11 cellular contexts compared by ENCODE assay signal in the genomic region with DNA sequence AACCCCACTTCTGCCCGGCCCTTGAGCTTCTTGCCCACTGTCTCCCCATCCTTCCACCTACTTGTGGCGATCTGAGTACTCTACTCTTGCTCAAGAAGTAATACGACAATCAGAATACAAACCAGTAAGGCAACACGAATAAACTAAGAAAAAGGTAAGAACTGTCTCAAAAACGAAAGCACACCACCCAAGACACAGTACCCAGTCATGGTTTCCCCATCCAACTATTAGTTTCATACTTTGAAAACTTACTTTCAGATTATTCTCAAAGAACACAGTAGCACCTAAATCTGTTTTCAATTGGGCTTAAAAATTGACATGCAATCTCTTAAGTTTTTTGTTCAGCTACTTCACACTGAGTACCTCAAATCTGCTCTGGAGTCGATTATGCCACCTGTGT. TPM values are rescaled to one million over a fixed set of nuclear protein-coding genes. Genes with fewer than 3 reads are reported as not detected.
DNase-seq lines count a peak whose midpoint lies in the region; ATAC-seq lines count a peak whose summit lies in the region.
"Had no signal": no experiment of that assay in that cellular context is flagged by ENCODE, and none has a peak within 500 bp of the region (broad histone marks: within the 10 kb centered on the region; RNA-seq: fewer than 3 reads in every experiment).

No MANE protein-coding gene starts in this region.

- POLR2A ChIA-PET in activated CD4-positive, alpha-beta memory T cell treated with anti-CD3 and anti-CD28 coated beads, Interleukin-2, amount 10 ng/mL, durations not matched to agents 7 days and 5 days (lab: Charles Lee): interaction anchor here (0.6 kb wide), 1 partner anchor 11 kb away, joined by 3 read pairs; no protein-coding TSS in a partner anchor

- peak overlapping the region; percentile 57 for H3K27ac Mint-ChIP-seq in stimulated activated naive CD8-positive, alpha-beta T cell treated with anti-CD3 and anti-CD28 coated beads, Interleukin-15, Interleukin-2, amounts not matched to agents 100 ng/mL and 50 ng/mL, for 24 hours
- peak overlapping the region; percentile 37 for H3K27ac Mint-ChIP-seq in activated CD4-positive, alpha-beta memory T cell treated with anti-CD3 and anti-CD28 coated beads, Interleukin-2, amount 10 ng/mL, durations not matched to agents 7 days and 5 days
- H3K27ac Mint-ChIP-seq in memory B cell: peak overlapping the region; percentile 68

- H3K4me3 Mint-ChIP-seq in stimulated activated naive CD8-positive, alpha-beta T cell treated with anti-CD3 and anti-CD28 coated beads, Interleukin-15, Interleukin-2, amounts not matched to agents 100 ng/mL and 50 ng/mL, for 24 hours: no peak overlapping the region
- no peak overlapping the region for H3K4me3 Mint-ChIP-seq in activated CD4-positive, alpha-beta memory T cell treated with anti-CD3 and anti-CD28 coated beads, Interleukin-2, amount 10 ng/mL, durations not matched to agents 7 days and 5 days
- no peak overlapping the region for H3K4me3 Mint-ChIP-seq in memory B cell

- DNase-seq in stimulated activated naive CD8-positive, alpha-beta T cell treated with anti-CD3 and anti-CD28 coated beads, Interleukin-15, Interleukin-2, amounts not matched to agents 100 U/mL and 50 U/mL, for 24 hours: no peak
- DNase-seq in activated CD4-positive, alpha-beta memory T cell treated with anti-CD3 and anti-CD28 coated beads, Interleukin-2, amount 10 ng/mL, durations not matched to agents 7 days and 5 days: no peak
- DNase-seq in memory B cell (ENCODE audit: low spot score in 2 of 2): no peak
- no peak for DNase-seq in glomerular visceral epithelial cell (ENCODE audit: extremely low spot score)
- no peak for DNase-seq in GOT3 (lab: John Stamatoyannopoulos, UW)
- DNase-seq in NCI-H1105 treated with DMSO at 0.1 percent for 48 hours (lab: John Stamatoyannopoulos, UW): no peak
- DNase-seq: activated CD4-positive, alpha-beta T cell treated with anti-CD3 and anti-CD28 coated beads, Interleukin-2, amount 50 U/mL, for 48 hours; stimulated activated CD4-positive, alpha-beta T cell treated with anti-CD3 and anti-CD28 coated beads, Interleukin-1b, Interleukin-23, amount 100 ng/mL, for 48 hours; uterus had no signal

- no peak for ATAC-seq in stimulated activated naive CD8-positive, alpha-beta T cell treated with anti-CD3 and anti-CD28 coated beads, Interleukin-15, Interleukin-2, amounts not matched to agents 100 U/mL and 50 U/mL, for 24 hours
- ATAC-seq in memory B cell (ENCODE audit: low read depth): no peak
- no peak for ATAC-seq in HG03432 (IDR thresholded peaks at IDR 0.05; ENCODE audit: unreplicated experiment)

- no peaks in the 10 kb centered on the region for H3K9me3 Mint-ChIP-seq in stimulated activated naive CD8-positive, alpha-beta T cell treated with anti-CD3 and anti-CD28 coated beads, Interleukin-15, Interleukin-2, amounts not matched to agents 100 ng/mL and 50 ng/mL, for 24 hours
- no peaks in the 10 kb centered on the region for H3K9me3 Mint-ChIP-seq in activated CD4-positive, alpha-beta memory T cell treated with anti-CD3 and anti-CD28 coated beads, Interleukin-2, amount 10 ng/mL, durations not matched to agents 7 days and 5 days
- no peaks in the 10 kb centered on the region for H3K9me3 Mint-ChIP-seq in memory B cell

- H3K27me3 Mint-ChIP-seq in stimulated activated naive CD8-positive, alpha-beta T cell treated with anti-CD3 and anti-CD28 coated beads, Interleukin-15, Interleukin-2, amounts not matched to agents 100 ng/mL and 50 ng/mL, for 24 hours: no peaks in the 10 kb centered on the region
- no peaks in the 10 kb centered on the region for H3K27me3 Mint-ChIP-seq in activated CD4-positive, alpha-beta memory T cell treated with anti-CD3 and anti-CD28 coated beads, Interleukin-2, amount 10 ng/mL, durations not matched to agents 7 days and 5 days
- H3K27me3 Mint-ChIP-seq in memory B cell: no peaks in the 10 kb centered on the region

- H3K4me1 Mint-ChIP-seq in stimulated activated naive CD8-positive, alpha-beta T cell treated with anti-CD3 and anti-CD28 coated beads, Interleukin-15, Interleukin-2, amounts not matched to agents 100 ng/mL and 50 ng/mL, for 24 hours (ENCODE audit: low read depth): peaks cover 19% of the 10 kb centered on the region
- H3K4me1 Mint-ChIP-seq in activated CD4-positive, alpha-beta memory T cell treated with anti-CD3 and anti-CD28 coated beads, Interleukin-2, amount 10 ng/mL, durations not matched to agents 7 days and 5 days: peaks cover 13% of the 10 kb centered on the region
- H3K4me1 Mint-ChIP-seq in memory B cell: no peaks in the 10 kb centered on the region

- H3K36me3 Mint-ChIP-seq in stimulated activated naive CD8-positive, alpha-beta T cell treated with anti-CD3 and anti-CD28 coated beads, Interleukin-15, Interleukin-2, amounts not matched to agents 100 ng/mL and 50 ng/mL, for 24 hours (ENCODE audit: low read depth): peaks cover 82% of the 10 kb centered on the region
- peaks cover 59% of the 10 kb centered on the region for H3K36me3 Mint-ChIP-seq in activated CD4-positive, alpha-beta memory T cell treated with anti-CD3 and anti-CD28 coated beads, Interleukin-2, amount 10 ng/mL, durations not matched to agents 7 days and 5 days (ENCODE audit: low read depth)
- H3K36me3 Mint-ChIP-seq in memory B cell: peaks cover 16% of the 10 kb centered on the region

- CTCF ChIA-PET in activated CD4-positive, alpha-beta memory T cell treated with anti-CD3 and anti-CD28 coated beads, Interleukin-2, amount 10 ng/mL, durations not matched to agents 7 days and 5 days (lab: Charles Lee): interaction anchor here (0.8 to 2.1 kb wide), 5 partner anchors 9 to 59 kb away, joined by 3 to 9 read pairs (median 4); no protein-coding TSS in a partner anchor

RNA-seq across cellular contexts. Expression of a gene that starts 13.9 kb away (rescaled TPM):
- total RNA-seq in activated CD4-positive, alpha-beta memory T cell treated with anti-CD3 and anti-CD28 coated beads, Interleukin-2, amount 10 ng/mL, durations not matched to agents 7 days and 5 days: 10 to 100 TPM; 38.3 to 45.7 TPM
